Comparison of ENCODE assay signal across 26 cellular contexts in genomic region chrX:149648932-149649331, GRCh38. TPM values are rescaled to one million over a fixed set of nuclear protein-coding genes. Genes with fewer than 3 reads are reported as not detected.
DNase-seq lines count a peak whose midpoint lies in the region; ATAC-seq, FAIRE-seq and TF ChIP-seq lines count a peak whose summit lies in the region.
"Had no signal": no experiment of that assay in that cellular context is flagged by ENCODE, and none has a peak within 500 bp of the region (broad histone marks: within the 10 kb centered on the region; RNA-seq: fewer than 3 reads in every experiment).

No MANE protein-coding gene starts in this region.

- no peak overlapping the region for H4K91ac ChIP-seq in H9 (ENCODE audit: insufficient read length, low read depth, low read length)

- peaks cover 0 to 2% (median 0%) of the 10 kb centered on the region in 3 experiments; a peak in 3 of 7 replicates for H3K36me3 Mint-ChIP-seq in H9 (ENCODE audit: insufficient read depth in 1 of 3, low read depth in 3 of 3)
- no peaks in the 10 kb centered on the region for H3K36me3 Mint-ChIP-seq in stimulated activated effector memory CD8-positive, alpha-beta T cell treated with anti-CD3 and anti-CD28 coated beads, Interleukin-12 subunit alpha, Interleukin-12 subunit beta, amount 100 ng/mL, for 72 hours
- H3K36me3 Mint-ChIP-seq: naive thymus-derived CD8-positive, alpha-beta T cell had no signal

- no peak overlapping the region for H3K27ac Mint-ChIP-seq in H9
- no peak overlapping the region for H3K27ac Mint-ChIP-seq in stimulated activated effector memory CD8-positive, alpha-beta T cell treated with anti-CD3 and anti-CD28 coated beads, Interleukin-12 subunit alpha, Interleukin-12 subunit beta, amount 100 ng/mL, for 72 hours
- H3K27ac Mint-ChIP-seq: naive thymus-derived CD8-positive, alpha-beta T cell; stimulated activated naive CD8-positive, alpha-beta T cell treated with anti-CD3 and anti-CD28 coated beads, Interleukin-15, Interleukin-2, amounts not matched to agents 100 ng/mL and 50 ng/mL, for 24 hours had no signal

- H2BK20ac ChIP-seq in H9 (ENCODE audit: low read depth, low read length, poor library complexity, severe bottlenecking) = no peak overlapping the region

- no peak overlapping the region for H3K18ac ChIP-seq in H9 (ENCODE audit: insufficient read length, low read depth, low read length)

- DNase-seq in left ventricle myocardium inferior (no peak), right atrium auricular region (ENCODE audit: low spot score) (no peak), H9 (no peak), K562 (ENCODE audit: extremely low read depth in 1 of 4, low spot score in 3 of 4) (no peak), ureter (ENCODE audit: low spot score) (no peak)
- no peak for DNase-seq in stimulated activated effector memory CD8-positive, alpha-beta T cell treated with anti-CD3 and anti-CD28 coated beads, Interleukin-12 subunit alpha, Interleukin-12 subunit beta, amount 100 ng/mL, for 72 hours (ENCODE audit: low spot score in 2 of 2)
- DNase-seq in stimulated activated naive CD4-positive, alpha-beta T cell treated with Interleukin-2 at 50 U/mL for 16 hours (lab: John Stamatoyannopoulos, UW) = no peak
- DNase-seq: activated gamma-delta T cell; body of pancreas; effector CD4-positive, alpha-beta T cell; foreskin melanocyte; midbrain; MV-4-11; naive thymus-derived CD8-positive, alpha-beta T cell; NCI-H1930; NCI-H69; SK-N-SH; spleen; stimulated activated CD4-positive, alpha-beta T cell treated with anti-CD3 and anti-CD28 coated beads, Interleukin-4, amount 100 ng/mL, for 24 hours; thyroid gland had no signal

- H3K9me3 ChIP-seq in left ventricle myocardium inferior (replicated peaks) (no peaks in the 10 kb centered on the region), right atrium auricular region (no peaks in the 10 kb centered on the region), H9 (ENCODE audit: control insufficient read depth, low read depth, low read length) (peaks cover 28% of the 10 kb centered on the region), K562 (replicated peaks; ENCODE audit: control insufficient read depth, insufficient read depth, low read depth, low read length) (no peaks in the 10 kb centered on the region)
- H3K9me3 ChIP-seq: body of pancreas, SK-N-SH, spleen, thyroid gland had no signal

- ATAC-seq in K562 = peak; percentile 75
- peak; percentile 58 for ATAC-seq in stimulated activated effector memory CD8-positive, alpha-beta T cell treated with anti-CD3 and anti-CD28 coated beads, Interleukin-12 subunit alpha, Interleukin-12 subunit beta, amount 100 ng/mL, for 72 hours
- ATAC-seq in HG03565 (IDR thresholded peaks at IDR 0.05; ENCODE audit: unreplicated experiment) = no peak
- ATAC-seq: body of pancreas had no signal

- H3K4me2 ChIP-seq in H9 (ENCODE audit: insufficient read depth, insufficient read length, low read length) (no peak overlapping the region), K562 (ENCODE audit: insufficient read depth, low read length) (no peak overlapping the region)
- H3K4me2 ChIP-seq: BLaER1, hepatocyte, SK-N-SH had no signal

- H3K27ac ChIP-seq in left ventricle myocardium inferior (replicated peaks) = no peak overlapping the region
- no peak overlapping the region for H3K27ac ChIP-seq in right atrium auricular region
- no peak overlapping the region for H3K27ac ChIP-seq in H9 (ENCODE audit: insufficient read length, low read depth, low read length)
- no peak overlapping the region for H3K27ac ChIP-seq in K562 (ENCODE audit: extremely low read depth, low read depth, low read length)
- H3K27ac ChIP-seq: BLaER1, body of pancreas, hepatocyte, spleen, thyroid gland had no signal

- no peak for FAIRE-seq in K562 (lab: Jason Lieb, UNC)
- FAIRE-seq: HTR-8/SVneo had no signal

- no peaks in the 10 kb centered on the region for H3K79me1 ChIP-seq in H9 (ENCODE audit: insufficient read depth, low read depth, low read length, poor library complexity, severe bottlenecking)

- no peaks in the 10 kb centered on the region for H3K23me2 ChIP-seq in H9 (ENCODE audit: insufficient read length, low read depth, low read length, poor library complexity, severe bottlenecking)

- no peaks in the 10 kb centered on the region for H3K36me3 ChIP-seq in left ventricle myocardium inferior
- H3K36me3 ChIP-seq in right atrium auricular region = no peaks in the 10 kb centered on the region
- H3K36me3 ChIP-seq in K562 (ENCODE audit: control insufficient read depth, insufficient read depth, low read length) = no peaks in the 10 kb centered on the region
- H3K36me3 ChIP-seq: BLaER1, spleen, thyroid gland had no signal

- TF ChIP-seq EP300 in K562 (IDR thresholded peaks at IDR 0.05; ENCODE audit: low read length) = no peak

- BruUV-seq in K562 (replicated peaks; lab: Mats Ljungman, UMichigan) = no TSS peak

- H3K56ac ChIP-seq in H9 (ENCODE audit: insufficient read length, low read depth, low read length) = no peak overlapping the region

- peaks cover 4% of the 10 kb centered on the region; the same call in 1 of the 2 replicates for H3K27me3 Mint-ChIP-seq in H9 (ENCODE audit: low read depth)

- no peak overlapping the region for H2BK12ac ChIP-seq in H9 (ENCODE audit: insufficient read length, low read depth, low read length)

- H3K4ac ChIP-seq in H9 (ENCODE audit: low read depth, low read length) = no peak overlapping the region

- no peaks in the 10 kb centered on the region for H3K27me3 ChIP-seq in left ventricle myocardium inferior (ENCODE audit: low read depth)
- no peaks in the 10 kb centered on the region for H3K27me3 ChIP-seq in right atrium auricular region
- no peaks in the 10 kb centered on the region for H3K27me3 ChIP-seq in H9 (ENCODE audit: insufficient read depth, low read length)
- H3K27me3 ChIP-seq in K562 (ENCODE audit: control insufficient read depth in 2 of 2, insufficient read depth in 2 of 2, low read length in 2 of 2) = peaks cover 0 to 19% of the 10 kb centered on the region in 2 experiments; a peak in 2 of 5 replicates
- H3K27me3 ChIP-seq: BLaER1, body of pancreas, hepatocyte, thyroid gland had no signal

- TF ChIP-seq CTCF in left ventricle myocardium inferior (IDR thresholded peaks at IDR 0.05; ENCODE audit: borderline replicate concordance) = peak; percentile 26
- no peak for TF ChIP-seq CTCF in right atrium auricular region (IDR thresholded peaks at IDR 0.05)
- TF ChIP-seq CTCF in H9 (conservative IDR thresholded peaks at IDR 0.05) = peak; percentile 42; the same call in 2 of the 3 replicates
- peak; percentile 14 to 19 (median 16); a peak in 1 of 6 replicates for TF ChIP-seq CTCF in K562 (IDR thresholded peaks at IDR 0.05 in 2 of 3, conservative IDR thresholded peaks at IDR 0.05 in 1 of 3; ENCODE audit: insufficient read depth in 2 of 3, low read depth in 1 of 3, low read length in 3 of 3)

- no peak overlapping the region for H4K8ac ChIP-seq in H9 (replicated peaks; ENCODE audit: insufficient read length, low read depth, low read length)

- no peak for TF ChIP-seq POLR2A in K562 (conservative IDR thresholded peaks at IDR 0.05)

- H3T11ph ChIP-seq in H9 (ENCODE audit: low read length) = no peak overlapping the region

- H3K9ac ChIP-seq in H9 (ENCODE audit: extremely low read depth, insufficient read length, low read length) (no peak overlapping the region), K562 (ENCODE audit: insufficient read depth in 1 of 2, low read depth in 2 of 2, low read length in 2 of 2) (no peak overlapping the region)
- H3K9ac ChIP-seq: BLaER1, SK-N-SH had no signal

- H3K14ac ChIP-seq in H9 (ENCODE audit: insufficient read depth, low read length) = no peak overlapping the region

- no peaks in the 10 kb centered on the region for H4K20me1 ChIP-seq in H9 (ENCODE audit: control insufficient read depth, insufficient read depth, insufficient read length)
- no peaks in the 10 kb centered on the region for H4K20me1 ChIP-seq in K562 (replicated peaks; ENCODE audit: control insufficient read depth, insufficient read depth, low read length)
- H4K20me1 ChIP-seq: BLaER1 had no signal

- H3K23ac ChIP-seq in H9 (ENCODE audit: insufficient read length, low read depth, low read length) = no peak overlapping the region

- in situ Hi-C loops in K562 (cut with MboI) = loop anchor here (25.0 kb wide), 1 partner anchor 137 kb away; the partner anchor contains the start of gene IDS

- no peaks in the 10 kb centered on the region for H3K4me1 Mint-ChIP-seq in H9
- H3K4me1 Mint-ChIP-seq in stimulated activated effector memory CD8-positive, alpha-beta T cell treated with anti-CD3 and anti-CD28 coated beads, Interleukin-12 subunit alpha, Interleukin-12 subunit beta, amount 100 ng/mL, for 72 hours = no peaks in the 10 kb centered on the region
- H3K4me1 Mint-ChIP-seq: naive thymus-derived CD8-positive, alpha-beta T cell had no signal

- H3K9me1 ChIP-seq in K562 (ENCODE audit: control insufficient read depth, insufficient read depth, low read length) = no peaks in the 10 kb centered on the region

- CTCF ChIA-PET in K562 (lab: Yijun Ruan, JAX; ENCODE audit: low intra/inter-chr PET ratio) = no interaction called here

- peaks cover 68 to 71% of the 10 kb centered on the region in 2 experiments for H3K9me3 Mint-ChIP-seq in H9
- no peaks in the 10 kb centered on the region for H3K9me3 Mint-ChIP-seq in stimulated activated effector memory CD8-positive, alpha-beta T cell treated with anti-CD3 and anti-CD28 coated beads, Interleukin-12 subunit alpha, Interleukin-12 subunit beta, amount 100 ng/mL, for 72 hours
- H3K9me3 Mint-ChIP-seq: stimulated activated naive CD8-positive, alpha-beta T cell treated with anti-CD3 and anti-CD28 coated beads, Interleukin-15, Interleukin-2, amounts not matched to agents 100 ng/mL and 50 ng/mL, for 24 hours had no signal

- no peak overlapping the region for H2AK5ac ChIP-seq in H9 (ENCODE audit: insufficient read length, low read length)

- intact Hi-C loops in left ventricle myocardium inferior (cut with micrococcal nuclease) = no loop called here
- intact Hi-C loops in K562 (cut with micrococcal nuclease) = loop anchor here (10.0 kb wide), 1 partner anchor 134 kb away; no protein-coding TSS in a partner anchor

- POLR2A ChIA-PET in K562 (lab: Yijun Ruan, JAX) = no interaction called here

- H2BK120ac ChIP-seq in H9 (ENCODE audit: low read depth, low read length, poor library complexity, severe bottlenecking) = no peak overlapping the region

- 0 out of 4 replicates have a peak, but pooled peaks of 1 of the 2 experiments have one; percentile 31 for TF ChIP-seq RAD21 in K562 (CRISPR knock-in tag; conservative IDR thresholded peaks at IDR 0.05 in 1 of 2, IDR thresholded peaks at IDR 0.05 in 1 of 2)

- no peak overlapping the region for H2BK15ac ChIP-seq in H9 (ENCODE audit: low read depth, low read length)

- no peak overlapping the region for H2BK5ac ChIP-seq in H9 (ENCODE audit: insufficient read length, low read length)

- H3K79me2 ChIP-seq in H9 (ENCODE audit: insufficient read depth, low read length) (no peaks in the 10 kb centered on the region), K562 (ENCODE audit: control insufficient read depth, insufficient read depth, low read length) (no peaks in the 10 kb centered on the region)
- H3K79me2 ChIP-seq: hepatocyte had no signal

- no peaks in the 10 kb centered on the region for H3K4me1 ChIP-seq in left ventricle myocardium inferior
- no peaks in the 10 kb centered on the region for H3K4me1 ChIP-seq in right atrium auricular region
- no peaks in the 10 kb centered on the region for H3K4me1 ChIP-seq in H9 (ENCODE audit: insufficient read depth, low read length)
- no peaks in the 10 kb centered on the region for H3K4me1 ChIP-seq in K562 (replicated peaks in 1 of 2; ENCODE audit: control insufficient read depth in 2 of 2, insufficient read depth in 2 of 2, low read length in 2 of 2)
- H3K4me1 ChIP-seq: BLaER1, body of pancreas, spleen, thyroid gland had no signal

- no CpG with 5 or more reads among the region's 1 CpG for WGBS in H9 (ENCODE audit: extremely low coverage, insufficient read length, low lambda C conversion rate)
- WGBS in K562 (ENCODE audit: insufficient coverage, low coverage, missing lambda C conversion rate) = no CpG with 5 or more reads among the region's 1 CpG

- H2AFZ ChIP-seq in H9 (ENCODE audit: low read length) (no peak overlapping the region), K562 (ENCODE audit: low read depth, low read length) (no peak overlapping the region)
- H2AFZ ChIP-seq: hepatocyte had no signal

- H4K5ac ChIP-seq in H9 (ENCODE audit: insufficient read length, low read depth, low read length) = no peak overlapping the region

- H3K4me3 ChIP-seq in left ventricle myocardium inferior (no peak overlapping the region), right atrium auricular region (no peak overlapping the region), K562 (no peak overlapping the region)
- H3K4me3 ChIP-seq: BLaER1, body of pancreas, hepatocyte, spleen, thyroid gland had no signal

- H3K4me3 Mint-ChIP-seq in H9 = no peak overlapping the region
- no peak overlapping the region for H3K4me3 Mint-ChIP-seq in stimulated activated effector memory CD8-positive, alpha-beta T cell treated with anti-CD3 and anti-CD28 coated beads, Interleukin-12 subunit alpha, Interleukin-12 subunit beta, amount 100 ng/mL, for 72 hours
- H3K4me3 Mint-ChIP-seq: naive thymus-derived CD8-positive, alpha-beta T cell; stimulated activated naive CD8-positive, alpha-beta T cell treated with anti-CD3 and anti-CD28 coated beads, Interleukin-15, Interleukin-2, amounts not matched to agents 100 ng/mL and 50 ng/mL, for 24 hours had no signal

RNA-seq across cellular contexts. Expression of gene TMEM185A, which starts 17.3 kb away (rescaled TPM):
- total RNA-seq in left ventricle myocardium inferior (42.2 TPM), right atrium auricular region (10 to 100 TPM; 37.0 to 37.2 TPM), H9 (2021) (22.7 and 23.6 TPM in 2 replicates), K562 (2014; rRNA removed) (2.1 and 4.2 TPM in 2 replicates), K562 (2014; rRNA removed; fragmentation: Illumina TruSeq; extraction: Trizol) (4.5 and 4.8 TPM in 2 replicates), K562 (2015; rRNA removed; fragmentation: Illumina TruSeq; extraction: Trizol) (3.7 and 5.9 TPM in 2 replicates), K562 (2021) (6.8 and 8.8 TPM in 2 replicates), ureter (35.0 TPM)
- 11.5 and 19.5 TPM in 2 replicates for total RNA-seq in K562 (2011; cell fraction: chromatin; rRNA removed; ENCODE audit: low replicate concordance)
- total RNA-seq in K562 (2011; cell fraction: nucleolus; rRNA removed) = 14.3 and 16.3 TPM in 2 replicates
- total RNA-seq in K562 (2011; cell fraction: nucleoplasm; rRNA removed) = 10.5 and 15.8 TPM in 2 replicates
- polyA plus RNA-seq in K562 (2011; rRNA removed) (12.6 and 13.7 TPM in 2 replicates), K562 (2014; fragmentation: Illumina TruSeq; extraction: Trizol) (5.4 and 5.8 TPM in 2 replicates), K562 (2014; fragmentation: Nextera tagmentation; extraction: Ambion mirVana) (1 to 10 TPM in 1 of 2 experiments, under 1 TPM in 1; 0.97 to 1.7 TPM), K562 (2014; rRNA removed) (5.7 and 6.4 TPM in 2 replicates)
- polyA plus RNA-seq in K562 (2011; cell fraction: cytosol; rRNA removed) = 7.5 and 10.2 TPM in 2 replicates
- polyA plus RNA-seq in K562 (2011; cell fraction: nucleus; rRNA removed) = 7.2 and 9.2 TPM in 2 replicates
- polyA plus RNA-seq in K562 (2012) = 10.2 and 11.1 TPM in 2 replicates
- polyA minus RNA-seq in K562 (2011; rRNA and poly(A)+ RNA removed) = 10.3 and 11.8 TPM in 2 replicates
- polyA minus RNA-seq in K562 (2011; cell fraction: cytosol; rRNA and poly(A)+ RNA removed) = 3.7 and 8.5 TPM in 2 replicates
- 3.8 and 4.3 TPM in 2 replicates for polyA minus RNA-seq in K562 (2011; cell fraction: nucleus; rRNA and poly(A)+ RNA removed)

RNA-seq across cellular contexts. Expression of gene HSFX2, which starts 53.8 kb away (rescaled TPM):
- total RNA-seq in left ventricle myocardium inferior (not detected), right atrium auricular region (under 1 TPM in 1 of 2 donors, not detected in 1; 0.79 TPM), H9 (2021) (not detected in 2 replicates), K562 (2014; rRNA removed) (0.33 TPM in 1 of 2 replicates, not detected in the other), K562 (2014; rRNA removed; fragmentation: Illumina TruSeq; extraction: Trizol) (not detected in 2 replicates), K562 (2015; rRNA removed; fragmentation: Illumina TruSeq; extraction: Trizol) (0.11 TPM in 1 of 2 replicates, not detected in the other), K562 (2021) (0.11 TPM in 1 of 2 replicates, not detected in the other), ureter (not detected)
- 0.28 TPM in 1 of 2 replicates, not detected in the other for total RNA-seq in K562 (2011; cell fraction: chromatin; rRNA removed; ENCODE audit: low replicate concordance)
- not detected in 2 replicates for total RNA-seq in K562 (2011; cell fraction: nucleolus; rRNA removed)
- total RNA-seq in K562 (2011; cell fraction: nucleoplasm; rRNA removed) = 0.46 TPM in 1 of 2 replicates, not detected in the other
- polyA plus RNA-seq in K562 (2011; rRNA removed) (0.10 and 0.12 TPM in 2 replicates), K562 (2014; fragmentation: Illumina TruSeq; extraction: Trizol) (0.11 TPM in 1 of 2 replicates, not detected in the other), K562 (2014; fragmentation: Nextera tagmentation; extraction: Ambion mirVana) (under 1 TPM in 1 of 2 experiments, not detected in 1; 0.18 TPM), K562 (2014; rRNA removed) (not detected in 2 replicates)
- polyA plus RNA-seq in K562 (2011; cell fraction: cytosol; rRNA removed) = 0.45 TPM in 1 of 2 replicates, not detected in the other
- polyA plus RNA-seq in K562 (2011; cell fraction: nucleus; rRNA removed) = 0.37 and 0.46 TPM in 2 replicates
- polyA plus RNA-seq in K562 (2012) = 0.07 and 0.10 TPM in 2 replicates
- 0.15 and 0.18 TPM in 2 replicates for polyA minus RNA-seq in K562 (2011; rRNA and poly(A)+ RNA removed)
- not detected in 2 replicates for polyA minus RNA-seq in K562 (2011; cell fraction: cytosol; rRNA and poly(A)+ RNA removed)
- polyA minus RNA-seq in K562 (2011; cell fraction: nucleus; rRNA and poly(A)+ RNA removed) = not detected in 2 replicates
- total RNA-seq: body of pancreas, chondrocyte, hepatocyte had no signal

Comparison
In these comparisons a context has a peak if more than half of its experiments do, and no peak if none do; other contexts are left out.
1. CTCF ChIP-seq: peak in left ventricle myocardium inferior (single experiment), H9 (single experiment) and K562 (3 of 3); none in right atrium auricular region (0 of 2).